ENCODE assay signal across 25 cellular contexts in the genomic region with DNA sequence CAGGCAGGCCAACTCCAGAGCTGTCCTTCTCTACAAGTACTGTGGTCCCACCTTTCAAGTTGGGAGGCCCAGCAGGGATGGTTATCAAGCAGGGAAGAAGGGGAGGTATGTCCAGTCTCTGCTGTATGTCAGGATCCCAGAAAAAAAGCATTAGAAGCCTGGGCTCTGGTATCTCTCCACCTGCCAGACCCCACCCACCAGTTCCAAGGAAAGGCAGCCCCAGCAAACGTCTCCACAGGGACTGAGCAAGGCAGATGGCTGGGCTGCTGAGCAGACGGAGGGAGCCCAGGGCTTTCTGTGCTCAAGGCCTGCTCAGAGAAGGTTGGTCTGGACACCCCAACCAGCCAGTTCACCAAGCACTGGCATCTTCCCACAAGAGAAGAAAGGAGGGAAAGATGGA.
"Had no signal": no experiment of that assay in that cellular context is flagged by ENCODE, and none has a peak within 500 bp of the region (broad histone marks: within the 10 kb centered on the region; RNA-seq: fewer than 3 reads in every experiment).

No MANE protein-coding gene starts in this region.

- H3K4me3 ChIP-seq: dorsolateral prefrontal cortex, gastroesophageal sphincter, heart right ventricle, lower lobe of right lung, ovary, right lobe of liver, suprapubic skin, vagina had no signal

- H3K27me3 ChIP-seq: gastroesophageal sphincter, heart right ventricle, ovary, right lobe of liver, suprapubic skin, vagina had no signal

- H3K4me1 Mint-ChIP-seq: endodermal cell had no signal

- H3K36me3 ChIP-seq: gastroesophageal sphincter, heart right ventricle, lower lobe of right lung, ovary, right lobe of liver, suprapubic skin, vagina had no signal

- ATAC-seq: esophagus mucosa; gastroesophageal sphincter; heart right ventricle; left cardiac atrium; left ventricle myocardium superior; lower lobe of right lung; naive thymus-derived CD8-positive, alpha-beta T cell; right lobe of liver; stimulated activated naive CD8-positive, alpha-beta T cell treated with anti-CD3 and anti-CD28 coated beads, Interleukin-15, amount 100 ng/mL, for 72 hours had no signal

- DNase-seq: dorsolateral prefrontal cortex; effector CD8-positive, alpha-beta T cell; endodermal cell; foreskin fibroblast; heart right ventricle; hippocampal formation; left cardiac atrium; left ventricle myocardium superior; lower lobe of right lung; naive thymus-derived CD8-positive, alpha-beta T cell; nephron progenitor cell; nucleus accumbens; ovary; right lobe of liver; small intestine; stimulated activated CD4-positive, alpha-beta T cell treated with anti-CD3 and anti-CD28 coated beads, Interleukin-15, amount 100 ng/mL, for 24 hours; stimulated activated CD4-positive, alpha-beta T cell treated with anti-CD3 and anti-CD28 coated beads, Interleukin-2, amount 100 ng/mL, for 48 hours; stimulated activated naive CD4-positive, alpha-beta T cell; stimulated activated naive CD8-positive, alpha-beta T cell treated with anti-CD3 and anti-CD28 coated beads, Interleukin-15, amount 100 ng/mL, for 72 hours; trophoblast cell had no signal

- H3K4me3 Mint-ChIP-seq: endodermal cell; naive thymus-derived CD8-positive, alpha-beta T cell; nephron progenitor cell; stimulated activated naive CD8-positive, alpha-beta T cell treated with anti-CD3 and anti-CD28 coated beads, Interleukin-15, amount 100 ng/mL, for 72 hours had no signal

- H3K9me3 ChIP-seq: lower lobe of right lung, ovary, right lobe of liver, suprapubic skin, vagina had no signal

- H3K27ac Mint-ChIP-seq: endodermal cell; naive thymus-derived CD8-positive, alpha-beta T cell; nephron progenitor cell had no signal

- H3K27ac ChIP-seq: dorsolateral prefrontal cortex, epithelial cell of prostate, gastroesophageal sphincter, heart right ventricle, lower lobe of right lung, ovary, right lobe of liver, suprapubic skin, vagina had no signal

- H3K4me1 ChIP-seq: lower lobe of right lung had no signal
